In the genomic region with DNA sequence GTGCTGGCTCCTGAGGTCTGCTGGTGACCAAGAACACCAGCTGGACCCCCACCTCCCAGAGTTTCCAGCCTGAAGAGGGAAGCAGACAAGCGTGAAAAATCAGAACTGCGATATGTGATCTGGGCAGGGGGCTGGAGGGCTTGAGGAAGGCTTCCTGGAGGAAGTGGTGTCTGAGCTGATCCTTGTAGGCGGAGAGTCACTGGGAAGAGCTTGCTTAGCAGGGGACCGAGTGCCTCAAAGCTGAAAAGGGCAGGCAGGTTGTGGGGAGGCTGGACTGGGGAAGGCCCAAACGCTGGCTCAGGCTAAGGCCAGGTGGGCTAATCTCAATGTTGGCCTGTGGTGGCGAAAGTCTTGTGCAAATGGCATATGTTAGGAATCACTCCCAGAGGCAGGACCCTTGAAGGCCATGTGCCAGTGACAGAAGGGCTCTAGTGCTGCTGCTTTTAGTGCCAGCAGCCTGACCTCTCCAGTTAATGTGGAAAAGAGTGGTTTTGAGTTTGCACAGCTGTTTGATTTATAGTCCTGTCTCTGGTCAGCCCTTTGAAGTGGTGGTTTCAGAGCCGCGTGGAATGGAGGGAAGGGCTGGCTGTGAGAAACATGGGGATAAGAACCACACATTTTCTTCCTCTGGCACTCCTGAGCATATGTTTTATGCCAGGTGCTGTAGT, we compare ENCODE assay signal across 10 cellular contexts.
DNase-seq lines count a peak whose midpoint lies in the region; ATAC-seq and TF ChIP-seq lines count a peak whose summit lies in the region.
"Had no signal": no experiment of that assay in that cellular context is flagged by ENCODE, and none has a peak within 500 bp of the region (broad histone marks: within the 10 kb centered on the region; RNA-seq: fewer than 3 reads in every experiment).

No MANE protein-coding gene starts in this region.

- peaks cover 67% of the 10 kb centered on the region for H3K4me1 Mint-ChIP-seq in activated naive CD4-positive, alpha-beta T cell treated with anti-CD3 and anti-CD28 coated beads for 36 hours (ENCODE audit: low read depth)
- H3K4me1 Mint-ChIP-seq in brain: peaks cover 54% of the 10 kb centered on the region
- peaks cover 86% of the 10 kb centered on the region for H3K4me1 Mint-ChIP-seq in stimulated activated naive CD8-positive, alpha-beta T cell treated with anti-CD3 and anti-CD28 coated beads, Interleukin-15, amount 100 ng/mL, for 72 hours

- no peaks in the 10 kb centered on the region for H3K79me2 ChIP-seq in MM.1S (ENCODE audit: low read length)

- no peak overlapping the region for H2AFZ ChIP-seq in MM.1S (ENCODE audit: low read length)

- H4K20me1 ChIP-seq in MM.1S (ENCODE audit: insufficient read depth, low read length): peaks cover 14% of the 10 kb centered on the region

- ATAC-seq in stimulated activated naive CD8-positive, alpha-beta T cell treated with anti-CD3 and anti-CD28 coated beads, Interleukin-15, amount 100 ng/mL, for 72 hours: no peak
- no peak for ATAC-seq in HG02884 (IDR thresholded peaks at IDR 0.05; ENCODE audit: unreplicated experiment)

- H3K27ac Mint-ChIP-seq in activated naive CD4-positive, alpha-beta T cell treated with anti-CD3 and anti-CD28 coated beads for 36 hours: peak overlapping the region; percentile 96
- H3K27ac Mint-ChIP-seq in brain: peak overlapping the region in 3 of 5 experiments; percentile 15 to 82 (median 55)
- H3K27ac Mint-ChIP-seq in stimulated activated naive CD8-positive, alpha-beta T cell treated with anti-CD3 and anti-CD28 coated beads, Interleukin-15, amount 100 ng/mL, for 72 hours: peak overlapping the region; percentile 79 to 89
- H3K27ac Mint-ChIP-seq: activated naive CD4-positive, alpha-beta T cell treated with anti-CD3 and anti-CD28 coated beads, Interleukin-2, amount 50 U/mL, for 24 hours had no signal

- peaks cover 64% of the 10 kb centered on the region for H3K27me3 ChIP-seq in MM.1S (replicated peaks; ENCODE audit: insufficient read depth, low read length)

- no peak overlapping the region for H3K4me3 Mint-ChIP-seq in activated naive CD4-positive, alpha-beta T cell treated with anti-CD3 and anti-CD28 coated beads for 36 hours
- no peak overlapping the region for H3K4me3 Mint-ChIP-seq in brain
- peak overlapping the region; percentile 71 to 74 for H3K4me3 Mint-ChIP-seq in stimulated activated naive CD8-positive, alpha-beta T cell treated with anti-CD3 and anti-CD28 coated beads, Interleukin-15, amount 100 ng/mL, for 72 hours
- H3K4me3 Mint-ChIP-seq: activated naive CD4-positive, alpha-beta T cell treated with anti-CD3 and anti-CD28 coated beads, Interleukin-2, amount 50 U/mL, for 24 hours had no signal

- H3K9me2 ChIP-seq in MM.1S (replicated peaks; ENCODE audit: insufficient read depth, low read length): no peaks in the 10 kb centered on the region

- H3K9ac ChIP-seq in MM.1S (ENCODE audit: low read length): no peak overlapping the region

- no peak overlapping the region for H3K27ac ChIP-seq in MM.1S (ENCODE audit: low read length)

- H3K4me1 ChIP-seq in MM.1S (ENCODE audit: low read length): peaks cover 24% of the 10 kb centered on the region

- peaks cover 8% of the 10 kb centered on the region for H3K36me3 Mint-ChIP-seq in activated naive CD4-positive, alpha-beta T cell treated with anti-CD3 and anti-CD28 coated beads for 36 hours (ENCODE audit: low read depth)
- no peaks in the 10 kb centered on the region for H3K36me3 Mint-ChIP-seq in brain
- H3K36me3 Mint-ChIP-seq: activated naive CD4-positive, alpha-beta T cell treated with anti-CD3 and anti-CD28 coated beads, Interleukin-2, amount 50 U/mL, for 24 hours had no signal

- no peaks in the 10 kb centered on the region for H3K36me3 ChIP-seq in MM.1S (replicated peaks; ENCODE audit: insufficient read depth, low read length)

- H3F3A ChIP-seq in MM.1S (ENCODE audit: insufficient read depth, low read length): peaks cover 21% of the 10 kb centered on the region

- intact Hi-C loops in activated naive CD4-positive, alpha-beta T cell treated with anti-CD3 and anti-CD28 coated beads for 36 hours (cut with micrococcal nuclease): loop anchor here (2.0 to 10.0 kb wide), 2 partner anchors 55 to 499 kb away; partner anchors contain the start of gene NLK

- CTCF ChIA-PET in activated naive CD4-positive, alpha-beta T cell treated with anti-CD3 and anti-CD28 coated beads for 36 hours (lab: Charles Lee): interaction anchor here (1.1 to 4.6 kb wide), 13 partner anchors 19 to 196 kb away, joined by 3 to 47 read pairs (median 5); partner anchors contain the start of gene KSR1

- H3K9me3 ChIP-seq in MM.1S (replicated peaks; ENCODE audit: insufficient read depth, low read length): no peaks in the 10 kb centered on the region

- H3K9me3 Mint-ChIP-seq in activated naive CD4-positive, alpha-beta T cell treated with anti-CD3 and anti-CD28 coated beads for 36 hours: no peaks in the 10 kb centered on the region
- H3K9me3 Mint-ChIP-seq in brain: no peaks in the 10 kb centered on the region
- no peaks in the 10 kb centered on the region for H3K9me3 Mint-ChIP-seq in stimulated activated naive CD8-positive, alpha-beta T cell treated with anti-CD3 and anti-CD28 coated beads, Interleukin-15, amount 100 ng/mL, for 72 hours
- H3K9me3 Mint-ChIP-seq: activated naive CD4-positive, alpha-beta T cell treated with anti-CD3 and anti-CD28 coated beads, Interleukin-2, amount 50 U/mL, for 24 hours had no signal

- H3K4me3 ChIP-seq in MM.1S (ENCODE audit: low read length): no peak overlapping the region

- DNase-seq in activated naive CD4-positive, alpha-beta T cell treated with anti-CD3 and anti-CD28 coated beads for 36 hours: no peak
- DNase-seq in activated naive CD4-positive, alpha-beta T cell treated with Interleukin-2 at 50 U/mL for 16 hours: no peak
- DNase-seq in NCI-H524 (lab: John Stamatoyannopoulos, UW) (peak; percentile 97 to 99), MM.1S (no peak), dermis blood vessel endothelial cell (no peak)
- DNase-seq in stimulated activated naive CD8-positive, alpha-beta T cell treated with anti-CD3 and anti-CD28 coated beads, Interleukin-15, amount 100 ng/mL, for 72 hours: no peak
- DNase-seq: C1 segment of cervical spinal cord had no signal

- TF ChIP-seq CTCF in brain (conservative IDR thresholded peaks at IDR 0.05): no peak
- TF ChIP-seq CTCF in MM.1S (IDR thresholded peaks at IDR 0.05; ENCODE audit: low read length): no peak

- no peaks in the 10 kb centered on the region for H3K27me3 Mint-ChIP-seq in activated naive CD4-positive, alpha-beta T cell treated with anti-CD3 and anti-CD28 coated beads for 36 hours (ENCODE audit: low read depth)
- no peaks in the 10 kb centered on the region for H3K27me3 Mint-ChIP-seq in brain
- H3K27me3 Mint-ChIP-seq in stimulated activated naive CD8-positive, alpha-beta T cell treated with anti-CD3 and anti-CD28 coated beads, Interleukin-15, amount 100 ng/mL, for 72 hours: no peaks in the 10 kb centered on the region
- H3K27me3 Mint-ChIP-seq: activated naive CD4-positive, alpha-beta T cell treated with anti-CD3 and anti-CD28 coated beads, Interleukin-2, amount 50 U/mL, for 24 hours had no signal

- H3K4me2 ChIP-seq in MM.1S (ENCODE audit: low read depth, low read length): no peak overlapping the region; the same call in 1 of the 2 replicates

Comparison
In these comparisons a context has a peak if more than half of its experiments do, and no peak if none do; other contexts are left out.
1. DNase-seq: peak in NCI-H524 (2 of 2); none in activated naive CD4-positive, alpha-beta T cell treated with anti-CD3 and anti-CD28 coated beads for 36 hours (single experiment), activated naive CD4-positive, alpha-beta T cell treated with Interleukin-2 at 50 U/mL for 16 hours (single experiment), stimulated activated naive CD8-positive, alpha-beta T cell treated with anti-CD3 and anti-CD28 coated beads, Interleukin-15, amount 100 ng/mL, for 72 hours (0 of 2), MM.1S (single experiment) and dermis blood vessel endothelial cell (single experiment).
2. H3K4me3 Mint-ChIP-seq: peak in stimulated activated naive CD8-positive, alpha-beta T cell treated with anti-CD3 and anti-CD28 coated beads, Interleukin-15, amount 100 ng/mL, for 72 hours (2 of 2); none in activated naive CD4-positive, alpha-beta T cell treated with anti-CD3 and anti-CD28 coated beads for 36 hours (single experiment) and brain (0 of 5).
3. Peak in every context shown above with its lines, with median percentiles within 50 percentile points of each other: H3K27ac Mint-ChIP-seq.